In genomic region chr9:100700689-100701318, GRCh38 we compare ENCODE assay signal across 7 cellular contexts.
DNase-seq lines count a peak whose midpoint lies in the region; ATAC-seq and TF ChIP-seq lines count a peak whose summit lies in the region.

No MANE protein-coding gene starts in this region.

- CTCF ChIA-PET in GM10248 (lab: Yijun Ruan, JAX), result interaction anchor here (0.7 to 5.3 kb wide), 9 partner anchors 10 to 611 kb away, joined by 3 to 32 read pairs (median 6); no protein-coding TSS in a partner anchor

- DNase-seq in GM10248 (ENCODE audit: extremely low spot score), result no peak
- peak; percentile 13 for DNase-seq in HK-2 (ENCODE audit: unreplicated experiment)
- DNase-seq in RPMI7951 (ENCODE audit: low read depth), result peak; percentile 13
- DNase-seq in hippocampal formation (lab: John Stamatoyannopoulos, UW), result peak; percentile 2 to 4
- DNase-seq in stimulated activated CD4-positive, alpha-beta T cell treated with anti-CD3 and anti-CD28 coated beads, Interleukin-4, amount 100 ng/mL, for 24 hours, result no peak
- no peak for DNase-seq in T-helper 9 cell

- POLR2A ChIA-PET in GM10248 (lab: Yijun Ruan, JAX), result no interaction called here

- TF ChIP-seq CTCF in GM10248 (IDR thresholded peaks at IDR 0.05; ENCODE audit: control extremely low read depth, extremely low read depth, low read depth, missing control alignments), result peak; percentile 32

- no peak for TF ChIP-seq POLR2A in GM18505 (IDR thresholded peaks at IDR 0.05; ENCODE audit: borderline replicate concordance, extremely low read depth, insufficient read depth, insufficient read length)

- ATAC-seq in GM18505 (IDR thresholded peaks at IDR 0.05; ENCODE audit: unreplicated experiment), result no peak

Comparison
In these comparisons a context has a peak if more than half of its experiments do, and no peak if none do; other contexts are left out.
1. DNase-seq: peak in HK-2 (single experiment), RPMI7951 (single experiment) and hippocampal formation (2 of 2); none in GM10248 (single experiment), stimulated activated CD4-positive, alpha-beta T cell treated with anti-CD3 and anti-CD28 coated beads, Interleukin-4, amount 100 ng/mL, for 24 hours (single experiment) and T-helper 9 cell (single experiment).